8 cellular contexts compared by ENCODE assay signal in genomic region chr11:96390403-96390830, GRCh38. TPM values are rescaled to one million over a fixed set of nuclear protein-coding genes. Genes with fewer than 3 reads are reported as not detected.
DNase-seq lines count a peak whose midpoint lies in the region; ATAC-seq and TF ChIP-seq lines count a peak whose summit lies in the region.

No MANE protein-coding gene starts in this region.

- POLR2A ChIA-PET in SK-N-SH (lab: Yijun Ruan, JAX), result no interaction called here

- TF ChIP-seq CTCF in SK-N-SH (IDR thresholded peaks at IDR 0.05) (no peak), fibroblast of lung (conservative IDR thresholded peaks at IDR 0.05 in 1 of 2, IDR thresholded peaks at IDR 0.05 in 1 of 2; ENCODE audit: low read depth in 1 of 2, low read length in 2 of 2) (no peak), omental fat pad (IDR thresholded peaks at IDR 0.05) (no peak)

- TF ChIP-seq RAD21 in SK-N-SH (IDR thresholded peaks at IDR 0.05; ENCODE audit: low read length), result no peak

- H3K27me3 ChIP-seq in SK-N-SH (ENCODE audit: insufficient read depth) (no peaks in the 10 kb centered on the region), fibroblast of lung (ENCODE audit: control insufficient read depth, insufficient read depth, low read length) (no peaks in the 10 kb centered on the region)

- TF ChIP-seq EP300 in SK-N-SH (IDR thresholded peaks at IDR 0.05; ENCODE audit: borderline replicate concordance in 1 of 2, low read depth in 1 of 2, low read length in 1 of 2), result no peak

- CTCF ChIA-PET in SK-N-SH (lab: Yijun Ruan, JAX), result interaction anchor here (1.7 kb wide), 1 partner anchor 47 kb away, joined by 5 read pairs; the partner anchor contains the start of gene MAML2

- no peaks in the 10 kb centered on the region for H4K20me1 ChIP-seq in SK-N-SH (ENCODE audit: insufficient read depth)
- no peaks in the 10 kb centered on the region for H4K20me1 ChIP-seq in fibroblast of lung (ENCODE audit: control insufficient read depth, extremely low read depth, insufficient read depth, low read length)

- peak; percentile 16 for ATAC-seq in GM21526 (IDR thresholded peaks at IDR 0.05; ENCODE audit: low FRiP score, unreplicated experiment)
- peak; percentile 12 for ATAC-seq in omental fat pad (ENCODE audit: low FRiP score)
- no peak for ATAC-seq in HG03159 (IDR thresholded peaks at IDR 0.05; ENCODE audit: unreplicated experiment)
- ATAC-seq in HG03469 (IDR thresholded peaks at IDR 0.05; ENCODE audit: unreplicated experiment), result no peak

- peaks cover 8 to 27% of the 10 kb centered on the region in 2 experiments for H3K36me3 ChIP-seq in SK-N-SH (replicated peaks in 1 of 2; ENCODE audit: control insufficient read depth in 1 of 2, insufficient read depth in 2 of 2, low read length in 1 of 2)
- peaks cover 2% of the 10 kb centered on the region for H3K36me3 ChIP-seq in fibroblast of lung (ENCODE audit: control insufficient read depth, insufficient read depth, low read length)

- no peaks in the 10 kb centered on the region for H3K9me2 ChIP-seq in SK-N-SH

- peaks cover 14 to 15% of the 10 kb centered on the region in 2 experiments; a peak in 3 of 4 replicates for H3K4me1 ChIP-seq in SK-N-SH (ENCODE audit: control insufficient read depth in 1 of 2, insufficient read depth in 2 of 2, low read depth in 1 of 2, low read length in 1 of 2)
- peaks cover 2% of the 10 kb centered on the region for H3K4me1 ChIP-seq in fibroblast of lung (ENCODE audit: control insufficient read depth, extremely low read depth, insufficient read depth, low read length)

- peak; percentile 9 for DNase-seq in SK-N-SH
- DNase-seq in fibroblast of lung (ENCODE audit: low read depth in 2 of 2), result peak; percentile 35 to 39
- DNase-seq in omental fat pad (ENCODE audit: low spot score), result no peak
- DNase-seq in mesenteric fat pad (ENCODE audit: low spot score), result no peak
- no peak for DNase-seq in SKM-1 treated with dmso at 0.1 percent for 144 hours (lab: John Stamatoyannopoulos, UW; ENCODE audit: unreplicated experiment)

- H3K27ac ChIP-seq in SK-N-SH (ENCODE audit: low read depth in 2 of 2, low read length in 1 of 2) (peak overlapping the region; percentile 85 to 87), fibroblast of lung (ENCODE audit: insufficient read depth, low read length) (peak overlapping the region; percentile 96)

- H3K9me3 ChIP-seq in SK-N-SH (no peaks in the 10 kb centered on the region), fibroblast of lung (ENCODE audit: control insufficient read depth, insufficient read depth, low read depth, low read length) (no peaks in the 10 kb centered on the region)

- peak overlapping the region; percentile 77 for H2AFZ ChIP-seq in SK-N-SH (ENCODE audit: low read depth)
- H2AFZ ChIP-seq in fibroblast of lung (ENCODE audit: low read length), result peak overlapping the region; percentile 78

- peaks cover 18% of the 10 kb centered on the region for H3F3A ChIP-seq in SK-N-SH (replicated peaks; ENCODE audit: insufficient read depth)

- 16% methylated on average over 7 of the region's 8 CpGs for WGBS in SK-N-SH (ENCODE audit: low lambda C conversion rate)

- H3K4me2 ChIP-seq in SK-N-SH (peak overlapping the region; percentile 88), fibroblast of lung (ENCODE audit: extremely low read depth, insufficient read depth, low read length) (peak overlapping the region; percentile 95)

- H3K9ac ChIP-seq in SK-N-SH (peak overlapping the region; percentile 90), fibroblast of lung (ENCODE audit: insufficient read depth, low read length) (peak overlapping the region; percentile 86)

- H3K4me3 ChIP-seq in SK-N-SH (ENCODE audit: low read depth in 2 of 2, low read length in 1 of 2), result peak overlapping the region; percentile 91 to 95
- H3K4me3 ChIP-seq in fibroblast of lung (replicated peaks in 1 of 4; ENCODE audit: control extremely low read depth in 1 of 4, insufficient read depth in 1 of 4, low read depth in 3 of 4, low read length in 4 of 4), result peak overlapping the region; percentile 76 to 92 (median 86)

- peaks cover 92% of the 10 kb centered on the region for H3K79me2 ChIP-seq in SK-N-SH (ENCODE audit: insufficient read depth)
- peaks cover 52% of the 10 kb centered on the region for H3K79me2 ChIP-seq in fibroblast of lung (ENCODE audit: control insufficient read depth, insufficient read depth, low read length)

TF ChIP-seq in SK-N-SH, 30 proteins besides CTCF, POLR2A, EP300 and RAD21:
- no peak for TF ChIP-seq TEAD4 (IDR thresholded peaks at IDR 0.05; ENCODE audit: borderline replicate concordance, insufficient read depth)
- no peak for TF ChIP-seq NRF1 (IDR thresholded peaks at IDR 0.05; ENCODE audit: low read depth, low read length)
- TF ChIP-seq MAX (IDR thresholded peaks at IDR 0.05; ENCODE audit: low read depth), result 0 out of 2 replicates have a peak, but pooled peaks have one; percentile 17
TF ChIP-seq in SK-N-SH: peak in this region for 1.

RNA-seq across cellular contexts. Expression of gene JRKL, which starts 0.6 kb away (rescaled TPM):
- polyA plus RNA-seq in SK-N-SH (2012; rRNA removed), result 3.8 and 5.3 TPM in 2 replicates
- polyA plus RNA-seq in SK-N-SH (2012; cell fraction: cytosol; rRNA removed), result 7.5 and 9.1 TPM in 2 replicates
- 0.83 and 3.0 TPM in 2 replicates for polyA plus RNA-seq in SK-N-SH (2012; cell fraction: nucleus; rRNA removed)
- total RNA-seq in fibroblast of lung, result 15.4 and 18.5 TPM in 2 replicates
- 9.4 and 15.0 TPM in 2 replicates for polyA plus RNA-seq in fibroblast of lung
- 7.9 and 11.7 TPM in 2 replicates for polyA plus RNA-seq in fibroblast of lung (2012)
- 0.11 and 0.59 TPM in 2 replicates for polyA minus RNA-seq in fibroblast of lung (ENCODE audit: low replicate concordance)
- total RNA-seq in omental fat pad, result 1 to 10 TPM; 4.2 to 6.8 (median 6.2) TPM
- total RNA-seq in mesenteric fat pad, result 7.5 TPM

RNA-seq across cellular contexts. Expression of gene CCDC82, which starts 0.7 kb away (rescaled TPM):
- polyA plus RNA-seq in SK-N-SH (2012; rRNA removed) (8.7 and 12.8 TPM in 2 replicates), fibroblast of lung (14.0 and 19.5 TPM in 2 replicates)
- 10.2 and 14.8 TPM in 2 replicates for polyA plus RNA-seq in SK-N-SH (2012; cell fraction: cytosol; rRNA removed)
- 10.8 and 29.1 TPM in 2 replicates for polyA plus RNA-seq in SK-N-SH (2012; cell fraction: nucleus; rRNA removed)
- total RNA-seq in fibroblast of lung (12.8 and 14.2 TPM in 2 replicates), omental fat pad (10 to 100 TPM; 16.0 to 34.4 (median 24.6) TPM), mesenteric fat pad (29.0 TPM)
- 13.5 and 18.4 TPM in 2 replicates for polyA plus RNA-seq in fibroblast of lung (2012)
- polyA minus RNA-seq in fibroblast of lung (ENCODE audit: low replicate concordance), result 0.55 and 0.96 TPM in 2 replicates

RNA-seq across cellular contexts. Expression of gene MAML2, which starts 47.4 kb away (rescaled TPM):
- 20.1 and 24.5 TPM in 2 replicates for polyA plus RNA-seq in SK-N-SH (2012; rRNA removed)
- 16.5 and 20.7 TPM in 2 replicates for polyA plus RNA-seq in SK-N-SH (2012; cell fraction: cytosol; rRNA removed)
- 8.9 and 22.7 TPM in 2 replicates for polyA plus RNA-seq in SK-N-SH (2012; cell fraction: nucleus; rRNA removed)
- total RNA-seq in fibroblast of lung, result 9.8 and 13.0 TPM in 2 replicates
- 16.0 and 19.0 TPM in 2 replicates for polyA plus RNA-seq in fibroblast of lung
- 7.8 and 11.8 TPM in 2 replicates for polyA plus RNA-seq in fibroblast of lung (2012)
- polyA minus RNA-seq in fibroblast of lung (ENCODE audit: low replicate concordance), result 10.7 and 11.9 TPM in 2 replicates
- 10 to 100 TPM; 34.2 to 49.8 (median 44.4) TPM for total RNA-seq in omental fat pad
- total RNA-seq in mesenteric fat pad, result 19.9 TPM

Comparison
In these comparisons a context has a peak if more than half of its experiments do, and no peak if none do; other contexts are left out.
1. ATAC-seq: peak in GM21526 (single experiment) and omental fat pad (single experiment); none in HG03159 (single experiment) and HG03469 (single experiment).
2. DNase-seq: peak in SK-N-SH (single experiment) and fibroblast of lung (2 of 2); none in omental fat pad (single experiment), mesenteric fat pad (single experiment) and SKM-1 treated with dmso at 0.1 percent for 144 hours (single experiment).